In genomic region chr10:33031171-33031570, GRCh38 we compare ENCODE assay signal across 17 cellular contexts.
A peak's percentile ranks its signal among the peaks of the same experiment; 100 is the strongest.
DNase-seq lines count a peak whose midpoint lies in the region; ATAC-seq and TF ChIP-seq lines count a peak whose summit lies in the region.
"Had no signal": no experiment of that assay in that cellular context is flagged by ENCODE, and none has a peak within 500 bp of the region (broad histone marks: within the 10 kb centered on the region; RNA-seq: fewer than 3 reads in every experiment).

No MANE protein-coding gene starts in this region.

- 100% methylated on average over 2 of the region's 5 CpGs; no CpG with 5 or more reads in 1 of the 2 experiments for WGBS in IMR-90 (ENCODE audit: extremely low coverage in 2 of 2, insufficient read length in 1 of 2), 2 experiments

- H3K4me1 ChIP-seq in CD4-positive, alpha-beta memory T cell (ENCODE audit: insufficient read depth, low read length), result peaks cover 72% of the 10 kb centered on the region
- peaks cover 2% of the 10 kb centered on the region for H3K4me1 ChIP-seq in IMR-90 (ENCODE audit: control insufficient read depth, insufficient read depth, low read length)
- H3K4me1 ChIP-seq: Caco-2 had no signal

- no peak overlapping the region for H3K18ac ChIP-seq in IMR-90 (ENCODE audit: low read depth, low read length)

- H3K23ac ChIP-seq in IMR-90 (ENCODE audit: low read depth, low read length), result no peak overlapping the region

- H3K9ac ChIP-seq in IMR-90 (ENCODE audit: low read depth, low read length), result no peak overlapping the region

- H3K4me3 Mint-ChIP-seq in CD4-positive, alpha-beta memory T cell, result peak overlapping the region in 4 of 8 donors; percentile 0 to 41 (median 30)
- peak overlapping the region; percentile 22 for H3K4me3 Mint-ChIP-seq in T-helper 17 cell
- no peak overlapping the region for H3K4me3 Mint-ChIP-seq in activated T-cell treated with anti-CD3 and anti-CD28 coated beads, Interleukin-2, amount 50 U/mL, for 72 hours
- H3K4me3 Mint-ChIP-seq: B cell; CD8-positive, alpha-beta T cell had no signal

- POLR2A ChIA-PET in CD4-positive, alpha-beta memory T cell (lab: Charles Lee; ENCODE audit: partially characterized antibody), result interaction anchor here (0.6 to 2.0 kb wide), 6 partner anchors 8 to 96 kb away, joined by 3 to 14 read pairs (median 4); no protein-coding TSS in a partner anchor
- POLR2A ChIA-PET in IMR-90 (lab: Charles Lee; ENCODE audit: unreplicated experiment), result no interaction called here

- H3K27me3 ChIP-seq in CD4-positive, alpha-beta memory T cell (ENCODE audit: insufficient read depth, low read length), result no peaks in the 10 kb centered on the region
- H3K27me3 ChIP-seq in IMR-90 (ENCODE audit: control insufficient read depth, insufficient read depth, low read length), result no peaks in the 10 kb centered on the region; the same call in 1 of the 2 replicates

- no peaks in the 10 kb centered on the region for H3K9me3 ChIP-seq in CD4-positive, alpha-beta memory T cell (ENCODE audit: control insufficient read depth in 1 of 2, low read length in 2 of 2)
- H3K9me3 ChIP-seq in IMR-90 (ENCODE audit: control insufficient read depth, insufficient read depth, low read length) (no peaks in the 10 kb centered on the region), T-helper 17 cell (ENCODE audit: control insufficient read depth, low read length, poor library complexity, severe bottlenecking) (no peaks in the 10 kb centered on the region)
- H3K9me3 ChIP-seq: HAP-1 had no signal

- H4K5ac ChIP-seq in IMR-90 (ENCODE audit: low read depth, low read length), result no peak overlapping the region

- TF ChIP-seq POLR2A in IMR-90 (IDR thresholded peaks at IDR 0.05; ENCODE audit: low read depth, low read length), result no peak

- no peaks in the 10 kb centered on the region for H3K36me3 ChIP-seq in CD4-positive, alpha-beta memory T cell (ENCODE audit: insufficient read depth, low read length)
- H3K36me3 ChIP-seq in IMR-90 (ENCODE audit: control insufficient read depth, insufficient read depth, low read length), result no peaks in the 10 kb centered on the region
- H3K36me3 ChIP-seq: HAP-1 had no signal

- DNase-seq in CD4-positive, alpha-beta memory T cell, result no peak
- DNase-seq in IMR-90 (no peak), T-helper 17 cell (no peak), NCI-H526 treated with DMSO at 0.1 percent for 48 hours (lab: John Stamatoyannopoulos, UW) (no peak), NCI-H510A (lab: John Stamatoyannopoulos, UW) (no peak)
- DNase-seq in activated T-cell treated with anti-CD3 and anti-CD28 coated beads, Interleukin-2, amount 50 U/mL, for 72 hours, result no peak
- DNase-seq: C1 segment of cervical spinal cord; Caco-2; CD8-positive, alpha-beta T cell; DMS53; GF-D8; GOT3; KG1 had no signal

- H4K91ac ChIP-seq in IMR-90 (ENCODE audit: insufficient read depth, low read depth, low read length), result no peak overlapping the region

- no peak overlapping the region for H2AK9ac ChIP-seq in IMR-90 (replicated peaks; ENCODE audit: low read depth, low read length, poor library complexity)

- H3K27ac ChIP-seq in CD4-positive, alpha-beta memory T cell (ENCODE audit: low read depth, low read length), result peak overlapping the region; percentile 19
- H3K27ac ChIP-seq in IMR-90 (ENCODE audit: insufficient read depth, low read length), result no peak overlapping the region

- peaks cover 52 to 70% (median 60%) of the 10 kb centered on the region in 4 donors for H3K4me1 Mint-ChIP-seq in CD4-positive, alpha-beta memory T cell
- H3K4me1 Mint-ChIP-seq in T-helper 17 cell, result peaks cover 38% of the 10 kb centered on the region
- peaks cover 28% of the 10 kb centered on the region for H3K4me1 Mint-ChIP-seq in activated T-cell treated with anti-CD3 and anti-CD28 coated beads, Interleukin-2, amount 50 U/mL, for 72 hours (ENCODE audit: low read depth)

- TF ChIP-seq CTCF in IMR-90 (conservative IDR thresholded peaks at IDR 0.05; ENCODE audit: low read depth, low read length), result no peak

- H2BK15ac ChIP-seq in IMR-90 (ENCODE audit: low read depth, low read length), result no peak overlapping the region

- H4K8ac ChIP-seq in IMR-90 (ENCODE audit: low read depth in 2 of 2, low read length in 2 of 2), result no peak overlapping the region

- H4K20me1 ChIP-seq in IMR-90 (ENCODE audit: insufficient read depth, low read length), result no peaks in the 10 kb centered on the region

- no peak overlapping the region for H2BK120ac ChIP-seq in IMR-90 (ENCODE audit: low read depth, low read length)

- no peak overlapping the region for H3K56ac ChIP-seq in IMR-90 (ENCODE audit: extremely low read depth, insufficient read depth, low read length)

- CTCF ChIA-PET in CD4-positive, alpha-beta memory T cell (lab: Charles Lee; ENCODE audit: partially characterized antibody), result interaction anchor here (1.4 kb wide), 1 partner anchor 22 kb away, joined by 7 read pairs; no protein-coding TSS in a partner anchor
- CTCF ChIA-PET in IMR-90 (lab: Yijun Ruan, JAX), result no interaction called here

- peaks cover 0 to 2% (median 0%) of the 10 kb centered on the region in 8 donors for H3K9me3 Mint-ChIP-seq in CD4-positive, alpha-beta memory T cell
- no peaks in the 10 kb centered on the region for H3K9me3 Mint-ChIP-seq in activated T-cell treated with anti-CD3 and anti-CD28 coated beads, Interleukin-2, amount 50 U/mL, for 72 hours
- H3K9me3 Mint-ChIP-seq: CD8-positive, alpha-beta T cell; IgD-negative memory B cell had no signal

- in situ Hi-C loops in IMR-90 (cut with MboI; ENCODE audit: low sequenced_read_pairs), result no loop called here

- no TSS peak for BruUV-seq in IMR-90 (replicated peaks; lab: Mats Ljungman, UMichigan)

- TF ChIP-seq RAD21 in IMR-90 (IDR thresholded peaks at IDR 0.05; ENCODE audit: low read length), result no peak

- H2BK5ac ChIP-seq in IMR-90 (ENCODE audit: low read depth, low read length, poor library complexity, severe bottlenecking), result no peak overlapping the region

- peak overlapping the region; percentile 43; the same call in 1 of the 2 replicates for H2AK5ac ChIP-seq in IMR-90 (ENCODE audit: low read depth, low read length)

- H3K4me2 ChIP-seq in IMR-90 (ENCODE audit: low read depth, low read length), result no peak overlapping the region

- H3K4ac ChIP-seq in IMR-90 (ENCODE audit: low read depth, low read length), result 0 out of 2 replicates have a peak overlapping the region, but pooled peaks have one; percentile 16

- H3K27me3 Mint-ChIP-seq in CD4-positive, alpha-beta memory T cell, result no peaks in the 10 kb centered on the region
- H3K27me3 Mint-ChIP-seq in T-helper 17 cell, result no peaks in the 10 kb centered on the region
- peaks cover 19% of the 10 kb centered on the region for H3K27me3 Mint-ChIP-seq in activated T-cell treated with anti-CD3 and anti-CD28 coated beads, Interleukin-2, amount 50 U/mL, for 72 hours (ENCODE audit: low read depth)
- H3K27me3 Mint-ChIP-seq: IgD-negative memory B cell had no signal

- no peak overlapping the region for H3K4me3 ChIP-seq in CD4-positive, alpha-beta memory T cell (ENCODE audit: low read length in 2 of 2)
- no peak overlapping the region for H3K4me3 ChIP-seq in IMR-90 (ENCODE audit: insufficient read depth, low read depth, low read length)
- H3K4me3 ChIP-seq: HAP-1 had no signal

- no peaks in the 10 kb centered on the region for H3K79me1 ChIP-seq in IMR-90 (ENCODE audit: low read depth in 1 of 2, low read length in 2 of 2)

- no peak overlapping the region for H2AFZ ChIP-seq in IMR-90 (replicated peaks; ENCODE audit: low read length, poor library complexity)

- no peak overlapping the region for H2BK20ac ChIP-seq in IMR-90 (ENCODE audit: low read depth, low read length)

- peak overlapping the region; percentile 55 to 97 (median 84) for H3K27ac Mint-ChIP-seq in CD4-positive, alpha-beta memory T cell
- H3K27ac Mint-ChIP-seq in T-helper 17 cell, result peak overlapping the region; percentile 98
- no peak overlapping the region for H3K27ac Mint-ChIP-seq in activated T-cell treated with anti-CD3 and anti-CD28 coated beads, Interleukin-2, amount 50 U/mL, for 72 hours
- H3K27ac Mint-ChIP-seq: B cell; CD8-positive, alpha-beta T cell had no signal

- H3K36me3 Mint-ChIP-seq in CD4-positive, alpha-beta memory T cell, result peaks cover 0 to 5% of the 10 kb centered on the region in 2 donors
- peaks cover 2% of the 10 kb centered on the region for H3K36me3 Mint-ChIP-seq in T-helper 17 cell (ENCODE audit: low read depth)
- H3K36me3 Mint-ChIP-seq in activated T-cell treated with anti-CD3 and anti-CD28 coated beads, Interleukin-2, amount 50 U/mL, for 72 hours (ENCODE audit: insufficient read depth in 2 of 2), result no peaks in the 10 kb centered on the region
- H3K36me3 Mint-ChIP-seq: CD8-positive, alpha-beta T cell; IgD-negative memory B cell had no signal

- ATAC-seq in IMR-90 (ENCODE audit: low read depth) (no peak), T-helper 17 cell (no peak), GM21528 (IDR thresholded peaks at IDR 0.05; ENCODE audit: low FRiP score, unreplicated experiment) (no peak)
- no peak for ATAC-seq in activated T-cell treated with anti-CD3 and anti-CD28 coated beads, Interleukin-2, amount 50 U/mL, for 72 hours (replicated peaks in 1 of 2)
- ATAC-seq: CD8-positive, alpha-beta T cell had no signal

- H3K9me1 ChIP-seq in IMR-90 (ENCODE audit: insufficient read depth, low read length), result peaks cover 3% of the 10 kb centered on the region; the same call in 1 of the 2 replicates

- dilution Hi-C loops in IMR-90 (cut with HindIII; ENCODE audit: low sequenced_read_pairs, unreplicated experiment), result no loop called here

- H3K14ac ChIP-seq in IMR-90 (replicated peaks; ENCODE audit: low read depth, low read length), result no peak overlapping the region

- intact Hi-C loops in CD4-positive, alpha-beta memory T cell (cut with micrococcal nuclease), result no loop called here
- intact Hi-C loops in IMR-90 (cut with micrococcal nuclease), result no loop called here

TF ChIP-seq in IMR-90, 13 proteins besides CTCF, POLR2A, EP300 and RAD21:
- TF ChIP-seq NFE2L2 (IDR thresholded peaks at IDR 0.05; ENCODE audit: low read depth, low read length), result no peak
- no peak for TF ChIP-seq RCOR1 (IDR thresholded peaks at IDR 0.05; ENCODE audit: insufficient replicate concordance, low read length)
- TF ChIP-seq SMC3 (IDR thresholded peaks at IDR 0.05; ENCODE audit: low read depth, low read length), result no peak
- no peak for TF ChIP-seq ELK1 (IDR thresholded peaks at IDR 0.05; ENCODE audit: borderline replicate concordance, low read depth, low read length)
